ENCODE assay signal across 25 cellular contexts in genomic region chr12:129185855-129186254, GRCh38.
"Had no signal": no experiment of that assay in that cellular context is flagged by ENCODE, and none has a peak within 500 bp of the region (broad histone marks: within the 10 kb centered on the region; RNA-seq: fewer than 3 reads in every experiment).

No MANE protein-coding gene starts in this region.

- H3K4me3 Mint-ChIP-seq: activated B cell treated with CpG ODN at 0.5 μM for 24 hours; activated CD4-positive, alpha-beta T cell treated with anti-CD3 and anti-CD28 coated beads, Interleukin-2, amount 10 ng/mL, durations not matched to agents 24 days and 14 days; activated naive CD4-positive, alpha-beta T cell treated with anti-CD3 and anti-CD28 coated beads for 36 hours; activated naive CD8-positive, alpha-beta T cell; activated T-cell treated with anti-CD3 and anti-CD28 coated beads, Interleukin-2, amount 50 U/mL, for 4 hours; activated T-helper 17 cell treated with anti-CD3 and anti-CD28 coated beads, Interleukin-2, amount 50 U/mL, for 72 hours; brain; T-helper 17 cell had no signal

- H3K27ac Mint-ChIP-seq: activated B cell treated with CpG ODN at 0.5 μM for 24 hours; activated CD4-positive, alpha-beta T cell treated with anti-CD3 and anti-CD28 coated beads, Interleukin-2, amount 10 ng/mL, durations not matched to agents 24 days and 14 days; activated naive CD4-positive, alpha-beta T cell treated with anti-CD3 and anti-CD28 coated beads for 36 hours; activated naive CD8-positive, alpha-beta T cell; activated T-helper 17 cell treated with anti-CD3 and anti-CD28 coated beads, Interleukin-2, amount 50 U/mL, for 72 hours; brain; T-helper 17 cell had no signal

- H3K4me3 ChIP-seq: coronary artery had no signal

- H3K36me3 Mint-ChIP-seq: brain had no signal

- H3K27ac ChIP-seq: coronary artery had no signal

- ATAC-seq: activated T-cell treated with anti-CD3 and anti-CD28 coated beads, Interleukin-2, amount 50 U/mL, for 4 hours; activated T-helper 17 cell treated with anti-CD3 and anti-CD28 coated beads, Interleukin-2, amount 50 U/mL, for 72 hours; PC-3; T-helper 17 cell had no signal

- H3K4me1 Mint-ChIP-seq: activated B cell treated with CpG ODN at 0.5 μM for 24 hours; activated CD4-positive, alpha-beta T cell treated with anti-CD3 and anti-CD28 coated beads, Interleukin-2, amount 10 ng/mL, durations not matched to agents 24 days and 14 days; activated T-helper 17 cell treated with anti-CD3 and anti-CD28 coated beads, Interleukin-2, amount 50 U/mL, for 72 hours; T-helper 17 cell had no signal

- DNase-seq: activated B cell treated with CpG ODN at 0.5 μM for 24 hours; activated CD4-positive, alpha-beta T cell treated with anti-CD3 and anti-CD28 coated beads for 1 hour; activated CD4-positive, alpha-beta T cell treated with anti-CD3 and anti-CD28 coated beads, Interleukin-2, amount 10 ng/mL, durations not matched to agents 24 days and 14 days; activated CD4-positive, alpha-beta T cell treated with anti-CD3 and anti-CD28 coated beads, Interleukin-2, amount 50 U/mL, for 48 hours; activated CD8-positive, alpha-beta memory T cell treated with anti-CD3 and anti-CD28 coated beads for 24 hours; activated gamma-delta T cell; activated naive CD4-positive, alpha-beta T cell treated with anti-CD3 and anti-CD28 coated beads for 36 hours; activated T-cell treated with anti-CD3 and anti-CD28 coated beads, Interleukin-2, amount 50 U/mL, for 4 hours; caudate nucleus; Karpas-422; MM.1S; NCI-H1105; NCI-H1436; NCI-H187 treated with DMSO at 0.1 percent for 48 hours; NCI-H2081 treated with DMSO at 0.1 percent for 48 hours; NCI-H446; NCI-H524; PC-3; SIG-M5; T-helper 17 cell; T1000 had no signal

- H3K27me3 Mint-ChIP-seq: activated B cell treated with CpG ODN at 0.5 μM for 24 hours; activated CD4-positive, alpha-beta T cell treated with anti-CD3 and anti-CD28 coated beads, Interleukin-2, amount 10 ng/mL, durations not matched to agents 24 days and 14 days; activated naive CD8-positive, alpha-beta T cell; activated T-helper 17 cell treated with anti-CD3 and anti-CD28 coated beads, Interleukin-2, amount 50 U/mL, for 72 hours; T-helper 17 cell had no signal

- H3K9me3 Mint-ChIP-seq: activated B cell treated with CpG ODN at 0.5 μM for 24 hours; activated CD4-positive, alpha-beta T cell treated with anti-CD3 and anti-CD28 coated beads, Interleukin-2, amount 10 ng/mL, durations not matched to agents 24 days and 14 days; activated T-cell treated with anti-CD3 and anti-CD28 coated beads, Interleukin-2, amount 50 U/mL, for 4 hours had no signal
